In genomic region chr2:24435391-24436316, GRCh38 we compare ENCODE assay signal across 9 cellular contexts. TPM values are rescaled to one million over a fixed set of nuclear protein-coding genes. Genes with fewer than 3 reads are reported as not detected.
DNase-seq lines count a peak whose midpoint lies in the region; ATAC-seq and TF ChIP-seq lines count a peak whose summit lies in the region.
"Had no signal": no experiment of that assay in that cellular context is flagged by ENCODE, and none has a peak within 500 bp of the region (broad histone marks: within the 10 kb centered on the region; RNA-seq: fewer than 3 reads in every experiment).

No MANE protein-coding gene starts in this region.

- H3K79me2 ChIP-seq in fibroblast of lung (ENCODE audit: control insufficient read depth, insufficient read depth, low read length) (no peaks in the 10 kb centered on the region), neural cell (replicated peaks; ENCODE audit: insufficient read depth, low read length) (no peaks in the 10 kb centered on the region)

- no peaks in the 10 kb centered on the region for H3K4me1 Mint-ChIP-seq in natural killer cell treated with Interleukin-12 subunit alpha and Interleukin-12 subunit beta and Interleukin-15 and Interleukin-18, amount 100 ng/mL, for 72 hours (ENCODE audit: low read depth in 2 of 2)
- H3K4me1 Mint-ChIP-seq: activated naive CD8-positive, alpha-beta T cell treated with anti-CD3 and anti-CD28 coated beads, Interleukin-2, amount 10 ng/mL, durations not matched to agents 7 days and 5 days had no signal

- H4K20me1 ChIP-seq in fibroblast of lung (ENCODE audit: control insufficient read depth, extremely low read depth, insufficient read depth, low read length) (no peaks in the 10 kb centered on the region), neural cell (ENCODE audit: insufficient read depth) (no peaks in the 10 kb centered on the region)

- H3K4me3 ChIP-seq in fibroblast of lung (replicated peaks in 1 of 4; ENCODE audit: control extremely low read depth in 1 of 4, insufficient read depth in 1 of 4, low read depth in 3 of 4, low read length in 4 of 4) (peak overlapping the region in 1 of 4 experiments; percentile 2), neural cell (ENCODE audit: low read length) (peak overlapping the region; percentile 6)

- H3K36me3 ChIP-seq in fibroblast of lung (ENCODE audit: control insufficient read depth, insufficient read depth, low read length) = no peaks in the 10 kb centered on the region
- no peaks in the 10 kb centered on the region for H3K36me3 ChIP-seq in neural cell (ENCODE audit: insufficient read depth, low read length)

- H3K27ac ChIP-seq in fibroblast of lung (ENCODE audit: insufficient read depth, low read length) = no peak overlapping the region
- peak overlapping the region; percentile 24 for H3K27ac ChIP-seq in neural cell (ENCODE audit: low read length)

- H3K27me3 ChIP-seq in fibroblast of lung (ENCODE audit: control insufficient read depth, insufficient read depth, low read length) = no peaks in the 10 kb centered on the region
- H3K27me3 ChIP-seq in neural cell (ENCODE audit: insufficient read depth, low read depth, low read length) = no peaks in the 10 kb centered on the region

- H2AFZ ChIP-seq in fibroblast of lung (ENCODE audit: low read length) = peak overlapping the region; percentile 38
- H2AFZ ChIP-seq in neural cell (ENCODE audit: low read depth, low read length) = peak overlapping the region; percentile 3

- H3K36me3 Mint-ChIP-seq in natural killer cell treated with Interleukin-12 subunit alpha and Interleukin-12 subunit beta and Interleukin-15 and Interleukin-18, amount 100 ng/mL, for 72 hours = no peaks in the 10 kb centered on the region
- H3K36me3 Mint-ChIP-seq: activated naive CD8-positive, alpha-beta T cell treated with anti-CD3 and anti-CD28 coated beads, Interleukin-2, amount 10 ng/mL, durations not matched to agents 7 days and 5 days had no signal

- H3K9me2 ChIP-seq in neural cell (ENCODE audit: insufficient read depth, low read length) = no peaks in the 10 kb centered on the region

- H3K27me3 Mint-ChIP-seq in natural killer cell treated with Interleukin-12 subunit alpha and Interleukin-12 subunit beta and Interleukin-15 and Interleukin-18, amount 100 ng/mL, for 72 hours = no peaks in the 10 kb centered on the region

- no peaks in the 10 kb centered on the region for H3K9me3 ChIP-seq in fibroblast of lung (ENCODE audit: control insufficient read depth, insufficient read depth, low read depth, low read length)
- H3K9me3 ChIP-seq in neural cell (ENCODE audit: low read length) = no peaks in the 10 kb centered on the region

- H3K9me3 Mint-ChIP-seq in natural killer cell treated with Interleukin-12 subunit alpha and Interleukin-12 subunit beta and Interleukin-15 and Interleukin-18, amount 100 ng/mL, for 72 hours = no peaks in the 10 kb centered on the region
- H3K9me3 Mint-ChIP-seq: activated naive CD8-positive, alpha-beta T cell treated with anti-CD3 and anti-CD28 coated beads, Interleukin-2, amount 10 ng/mL, durations not matched to agents 7 days and 5 days had no signal

- no peaks in the 10 kb centered on the region for H3F3A ChIP-seq in neural cell (ENCODE audit: insufficient read depth, low read length, poor library complexity, severe bottlenecking)

- TF ChIP-seq CTCF in fibroblast of lung (conservative IDR thresholded peaks at IDR 0.05 in 1 of 2, IDR thresholded peaks at IDR 0.05 in 1 of 2; ENCODE audit: low read depth in 1 of 2, low read length in 2 of 2) (no peak), neural cell (IDR thresholded peaks at IDR 0.05; ENCODE audit: poor library complexity, severe bottlenecking) (no peak)

- no peak for TF ChIP-seq RAD21 in neural cell (conservative IDR thresholded peaks at IDR 0.05)

- no peak overlapping the region for H3K27ac Mint-ChIP-seq in natural killer cell treated with Interleukin-12 subunit alpha and Interleukin-12 subunit beta and Interleukin-15 and Interleukin-18, amount 100 ng/mL, for 72 hours
- H3K27ac Mint-ChIP-seq: activated naive CD8-positive, alpha-beta T cell treated with anti-CD3 and anti-CD28 coated beads, Interleukin-2, amount 10 ng/mL, durations not matched to agents 7 days and 5 days had no signal

- intact Hi-C loops in Right ventricle myocardium inferior (cut with DNase I) (loop anchor here (2.0 kb wide), 1 partner anchor 55 kb away; the partner anchor contains the start of gene NCOA1), cardiac septum (cut with DNase I) (loop anchor here (2.0 kb wide), 1 partner anchor 55 kb away; the partner anchor contains the start of gene NCOA1)

- peaks cover 3% of the 10 kb centered on the region for H3K4me1 ChIP-seq in fibroblast of lung (ENCODE audit: control insufficient read depth, extremely low read depth, insufficient read depth, low read length)

- H3K4me3 Mint-ChIP-seq in natural killer cell treated with Interleukin-12 subunit alpha and Interleukin-12 subunit beta and Interleukin-15 and Interleukin-18, amount 100 ng/mL, for 72 hours = no peak overlapping the region
- H3K4me3 Mint-ChIP-seq: activated naive CD8-positive, alpha-beta T cell treated with anti-CD3 and anti-CD28 coated beads, Interleukin-2, amount 10 ng/mL, durations not matched to agents 7 days and 5 days had no signal

- H3K4me2 ChIP-seq in fibroblast of lung (ENCODE audit: extremely low read depth, insufficient read depth, low read length) (peak overlapping the region; percentile 32), neural cell (ENCODE audit: low read length) (peak overlapping the region; percentile 0)

- H3K9ac ChIP-seq in fibroblast of lung (ENCODE audit: insufficient read depth, low read length) (no peak overlapping the region), neural cell (ENCODE audit: low read length) (no peak overlapping the region)

- peak; percentile 76 for DNase-seq in Right ventricle myocardium inferior (ENCODE audit: missing footprints)
- DNase-seq in cardiac septum (ENCODE audit: low spot score) = no peak
- DNase-seq in fibroblast of lung (ENCODE audit: low read depth in 2 of 2) = peak; percentile 64 to 84
- DNase-seq in natural killer cell treated with Interleukin-12 subunit alpha and Interleukin-12 subunit beta and Interleukin-15 and Interleukin-18, amount 100 ng/mL, for 72 hours (ENCODE audit: low spot score) = no peak
- DNase-seq in NCI-H187 (lab: John Stamatoyannopoulos, UW) = no peak
- DNase-seq: activated naive CD8-positive, alpha-beta T cell treated with anti-CD3 and anti-CD28 coated beads, Interleukin-2, amount 10 ng/mL, durations not matched to agents 7 days and 5 days had no signal

- TF ChIP-seq EP300 in neural cell (conservative IDR thresholded peaks at IDR 0.05; ENCODE audit: poor library complexity, severe bottlenecking) = no peak

- ATAC-seq in Right ventricle myocardium inferior (peak; percentile 84), GM21528 (IDR thresholded peaks at IDR 0.05; ENCODE audit: low FRiP score, unreplicated experiment) (no peak), HG02981 (IDR thresholded peaks at IDR 0.05; ENCODE audit: unreplicated experiment) (no peak)
- no peak for ATAC-seq in natural killer cell treated with Interleukin-12 subunit alpha and Interleukin-12 subunit beta and Interleukin-15 and Interleukin-18, amount 100 ng/mL, for 72 hours

TF ChIP-seq in neural cell, 6 proteins besides CTCF, POLR2A, EP300 and RAD21:
- TF ChIP-seq POLR2AphosphoS5 (IDR thresholded peaks at IDR 0.05) (no peak), SMC3 (conservative IDR thresholded peaks at IDR 0.05; ENCODE audit: poor library complexity) (no peak), MXI1 (conservative IDR thresholded peaks at IDR 0.05; ENCODE audit: poor library complexity, severe bottlenecking) (no peak), EZH2 (IDR thresholded peaks at IDR 0.05; ENCODE audit: borderline replicate concordance, insufficient read depth, low read length, poor library complexity, severe bottlenecking) (no peak), REST (IDR thresholded peaks at IDR 0.05; ENCODE audit: borderline replicate concordance) (no peak), TAF1 (IDR thresholded peaks at IDR 0.05; ENCODE audit: low read depth) (no peak)

RNA-seq across cellular contexts. Expression of gene NCOA1, which starts 55.4 kb away (rescaled TPM):
- 31.0 TPM for total RNA-seq in Right ventricle myocardium inferior
- 31.9 TPM for total RNA-seq in cardiac septum
- total RNA-seq in fibroblast of lung = 14.6 and 15.5 TPM in 2 replicates
- 19.1 and 19.8 TPM in 2 replicates for polyA plus RNA-seq in fibroblast of lung
- polyA plus RNA-seq in fibroblast of lung (2012) = 8.3 and 10.6 TPM in 2 replicates
- polyA minus RNA-seq in fibroblast of lung (ENCODE audit: low replicate concordance) = 14.1 and 21.7 TPM in 2 replicates
- polyA plus RNA-seq in neural cell = 21.4 and 23.0 TPM in 2 replicates
- 121 and 128 TPM in 2 replicates for polyA minus RNA-seq in neural cell
- total RNA-seq in natural killer cell treated with Interleukin-12 subunit alpha and Interleukin-12 subunit beta and Interleukin-15 and Interleukin-18, amount 100 ng/mL, for 72 hours = 100 to 1,000 TPM in 1 of 2 donors, 10 to 100 TPM in 1; 84.1 to 139 TPM

Comparison
In these comparisons a context has a peak if more than half of its experiments do, and no peak if none do; other contexts are left out.
1. DNase-seq: peak in Right ventricle myocardium inferior (single experiment) and fibroblast of lung (2 of 2); none in cardiac septum (single experiment), natural killer cell treated with Interleukin-12 subunit alpha and Interleukin-12 subunit beta and Interleukin-15 and Interleukin-18, amount 100 ng/mL, for 72 hours (single experiment) and NCI-H187 (0 of 2).